1 cellular context compared by ENCODE assay signal in genomic region chr22:46780453-46780852, GRCh38.
TF ChIP-seq lines count a peak whose summit lies in the region.

No MANE protein-coding gene starts in this region.

TF ChIP-seq in K562, 482 proteins besides CTCF, POLR2A, EP300 and RAD21:
- no peak for TF ChIP-seq ZNF79 (CRISPR knock-in tag; IDR thresholded peaks at IDR 0.05; ENCODE audit: low read depth)
- TF ChIP-seq ZNF41 (CRISPR knock-in tag; conservative IDR thresholded peaks at IDR 0.05), result no peak
- TF ChIP-seq ZNF384 (IDR thresholded peaks at IDR 0.05; ENCODE audit: low read depth, low read length), result no peak
